In the genomic region with DNA sequence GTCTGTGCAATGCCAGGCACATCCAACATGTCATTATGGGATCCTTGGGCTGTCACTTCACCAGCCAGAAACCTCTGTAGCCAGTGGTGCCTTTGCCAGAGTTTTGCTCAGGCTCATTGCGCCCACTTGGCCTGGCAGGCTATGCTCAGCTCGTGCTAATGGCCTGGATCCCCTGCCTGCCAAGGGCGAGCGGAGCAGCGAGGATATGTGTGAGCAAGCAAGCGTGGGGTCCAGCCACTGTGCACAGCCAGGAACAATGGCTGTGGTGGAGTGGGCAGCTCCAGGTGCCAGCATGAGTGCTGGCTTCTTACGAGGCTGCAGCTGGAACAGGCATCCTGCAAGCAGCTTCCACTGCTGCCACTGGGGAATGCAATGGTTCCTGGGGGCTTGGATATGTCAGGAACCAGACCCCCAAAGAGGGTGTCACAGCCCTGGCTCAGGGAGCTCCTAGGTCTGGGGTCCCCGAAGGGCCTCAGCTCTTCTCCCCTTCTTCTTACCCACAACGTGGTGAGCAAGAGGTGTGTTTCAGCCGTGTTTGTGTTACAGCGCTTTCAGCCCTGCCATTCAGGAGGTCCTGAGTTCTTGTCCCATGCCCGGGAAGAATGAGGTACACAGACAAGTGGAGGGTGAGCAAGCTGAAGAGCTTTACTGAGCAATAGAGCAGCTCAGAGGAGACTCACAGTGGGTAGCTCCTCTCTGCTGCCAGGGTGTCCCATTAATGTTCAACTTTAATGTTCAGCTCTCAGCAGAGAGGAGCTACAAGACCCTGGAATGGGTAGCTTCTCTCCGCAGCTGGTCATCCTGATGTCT, we compare ENCODE assay signal across 1 cellular context.
TF ChIP-seq lines count a peak whose summit lies in the region.

No MANE protein-coding gene starts in this region.

TF ChIP-seq in HepG2, 621 proteins besides CTCF, POLR2A, EP300 and RAD21 (continued from another document):
- TF ChIP-seq, protein P1, sequence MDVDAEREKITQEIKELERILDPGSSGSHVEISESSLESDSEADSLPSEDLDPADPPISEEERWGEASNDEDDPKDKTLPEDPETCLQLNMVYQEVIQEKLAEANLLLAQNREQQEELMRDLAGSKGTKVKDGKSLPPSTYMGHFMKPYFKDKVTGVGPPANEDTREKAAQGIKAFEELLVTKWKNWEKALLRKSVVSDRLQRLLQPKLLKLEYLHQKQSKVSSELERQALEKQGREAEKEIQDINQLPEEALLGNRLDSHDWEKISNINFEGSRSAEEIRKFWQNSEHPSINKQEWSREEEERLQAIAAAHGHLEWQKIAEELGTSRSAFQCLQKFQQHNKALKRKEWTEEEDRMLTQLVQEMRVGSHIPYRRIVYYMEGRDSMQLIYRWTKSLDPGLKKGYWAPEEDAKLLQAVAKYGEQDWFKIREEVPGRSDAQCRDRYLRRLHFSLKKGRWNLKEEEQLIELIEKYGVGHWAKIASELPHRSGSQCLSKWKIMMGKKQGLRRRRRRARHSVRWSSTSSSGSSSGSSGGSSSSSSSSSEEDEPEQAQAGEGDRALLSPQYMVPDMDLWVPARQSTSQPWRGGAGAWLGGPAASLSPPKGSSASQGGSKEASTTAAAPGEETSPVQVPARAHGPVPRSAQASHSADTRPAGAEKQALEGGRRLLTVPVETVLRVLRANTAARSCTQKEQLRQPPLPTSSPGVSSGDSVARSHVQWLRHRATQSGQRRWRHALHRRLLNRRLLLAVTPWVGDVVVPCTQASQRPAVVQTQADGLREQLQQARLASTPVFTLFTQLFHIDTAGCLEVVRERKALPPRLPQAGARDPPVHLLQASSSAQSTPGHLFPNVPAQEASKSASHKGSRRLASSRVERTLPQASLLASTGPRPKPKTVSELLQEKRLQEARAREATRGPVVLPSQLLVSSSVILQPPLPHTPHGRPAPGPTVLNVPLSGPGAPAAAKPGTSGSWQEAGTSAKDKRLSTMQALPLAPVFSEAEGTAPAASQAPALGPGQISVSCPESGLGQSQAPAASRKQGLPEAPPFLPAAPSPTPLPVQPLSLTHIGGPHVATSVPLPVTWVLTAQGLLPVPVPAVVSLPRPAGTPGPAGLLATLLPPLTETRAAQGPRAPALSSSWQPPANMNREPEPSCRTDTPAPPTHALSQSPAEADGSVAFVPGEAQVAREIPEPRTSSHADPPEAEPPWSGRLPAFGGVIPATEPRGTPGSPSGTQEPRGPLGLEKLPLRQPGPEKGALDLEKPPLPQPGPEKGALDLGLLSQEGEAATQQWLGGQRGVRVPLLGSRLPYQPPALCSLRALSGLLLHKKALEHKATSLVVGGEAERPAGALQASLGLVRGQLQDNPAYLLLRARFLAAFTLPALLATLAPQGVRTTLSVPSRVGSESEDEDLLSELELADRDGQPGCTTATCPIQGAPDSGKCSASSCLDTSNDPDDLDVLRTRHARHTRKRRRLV (CRISPR knock-in tag; IDR thresholded peaks at IDR 0.05), result 0 out of 2 replicates have a peak, but pooled peaks have one; percentile 23
- TF ChIP-seq ZNF382 (CRISPR knock-in tag; IDR thresholded peaks at IDR 0.05; ENCODE audit: borderline replicate concordance) (no peak), PHF8 (CRISPR knock-in tag; IDR thresholded peaks at IDR 0.05) (peak; percentile 22; the same call in 1 of the 2 replicates), ZSCAN22 (CRISPR knock-in tag; IDR thresholded peaks at IDR 0.05) (no peak), PHB2 (IDR thresholded peaks at IDR 0.05; ENCODE audit: partially characterized antibody) (no peak), KLF6 (CRISPR knock-in tag; IDR thresholded peaks at IDR 0.05) (no peak), KDM3A (CRISPR knock-in tag; IDR thresholded peaks at IDR 0.05; ENCODE audit: low read depth) (no peak), ZNF768 (CRISPR knock-in tag; IDR thresholded peaks at IDR 0.05) (peak; percentile 44; the same call in 1 of the 2 replicates), ZBTB7B (CRISPR knock-in tag; IDR thresholded peaks at IDR 0.05) (no peak), GTF2F1 (IDR thresholded peaks at IDR 0.05; ENCODE audit: low read length) (no peak), ZNF33B (CRISPR knock-in tag; IDR thresholded peaks at IDR 0.05) (no peak), ZNF790 (CRISPR knock-in tag; IDR thresholded peaks at IDR 0.05; ENCODE audit: borderline replicate concordance) (no peak), PCBP1 (IDR thresholded peaks at IDR 0.05; ENCODE audit: borderline replicate concordance, low read depth, low read length) (no peak), ZNF792 (CRISPR knock-in tag; IDR thresholded peaks at IDR 0.05) (no peak), NFE2 (CRISPR knock-in tag; IDR thresholded peaks at IDR 0.05) (no peak), CAMTA2 (CRISPR knock-in tag; IDR thresholded peaks at IDR 0.05; ENCODE audit: borderline replicate concordance) (peak; percentile 19; the same call in 1 of the 2 replicates)
- TF ChIP-seq, protein P2, sequence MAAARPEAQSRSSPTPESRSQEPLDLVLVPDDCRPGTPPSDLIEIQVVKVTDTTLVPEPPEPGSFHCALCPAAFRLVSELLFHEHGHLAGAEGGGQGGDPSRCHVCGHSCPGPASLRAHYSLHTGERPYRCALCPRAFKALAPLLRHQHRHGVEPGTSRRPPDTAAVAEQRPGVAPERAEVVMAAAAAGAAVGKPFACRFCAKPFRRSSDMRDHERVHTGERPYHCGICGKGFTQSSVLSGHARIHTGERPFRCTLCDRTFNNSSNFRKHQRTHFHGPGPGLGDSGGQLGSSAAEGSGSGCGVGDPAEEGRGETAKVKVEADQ (CRISPR knock-in tag; IDR thresholded peaks at IDR 0.05; ENCODE audit: borderline replicate concordance), result no peak
- TF ChIP-seq, protein P3, sequence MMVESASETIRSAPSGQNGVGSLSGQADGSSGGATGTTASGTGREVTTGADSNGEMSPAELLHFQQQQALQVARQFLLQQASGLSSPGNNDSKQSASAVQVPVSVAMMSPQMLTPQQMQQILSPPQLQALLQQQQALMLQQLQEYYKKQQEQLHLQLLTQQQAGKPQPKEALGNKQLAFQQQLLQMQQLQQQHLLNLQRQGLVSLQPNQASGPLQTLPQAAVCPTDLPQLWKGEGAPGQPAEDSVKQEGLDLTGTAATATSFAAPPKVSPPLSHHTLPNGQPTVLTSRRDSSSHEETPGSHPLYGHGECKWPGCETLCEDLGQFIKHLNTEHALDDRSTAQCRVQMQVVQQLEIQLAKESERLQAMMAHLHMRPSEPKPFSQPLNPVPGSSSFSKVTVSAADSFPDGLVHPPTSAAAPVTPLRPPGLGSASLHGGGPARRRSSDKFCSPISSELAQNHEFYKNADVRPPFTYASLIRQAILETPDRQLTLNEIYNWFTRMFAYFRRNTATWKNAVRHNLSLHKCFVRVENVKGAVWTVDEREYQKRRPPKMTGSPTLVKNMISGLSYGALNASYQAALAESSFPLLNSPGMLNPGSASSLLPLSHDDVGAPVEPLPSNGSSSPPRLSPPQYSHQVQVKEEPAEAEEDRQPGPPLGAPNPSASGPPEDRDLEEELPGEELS (CRISPR knock-in tag; IDR thresholded peaks at IDR 0.05), result no peak
